In genomic region chr18:80108739-80109675, GRCh38 we compare ENCODE assay signal across 2 cellular contexts.
TF ChIP-seq lines count a peak whose summit lies in the region.

Gene ADNP2, plus strand, starts transcription at chr18:80109262. Its CDS starts 8,281 bp downstream, at chr18:80117543.

TF ChIP-seq in HEK293, 187 proteins besides CTCF, POLR2A, EP300 and RAD21 (continued from another document and continues in another):
- TF ChIP-seq ZNF692 (tag by site-specific recombination; IDR thresholded peaks at IDR 0.05) (peak; percentile 62; the same call in 1 of the 2 replicates), ZIC2 (tag by site-specific recombination; IDR thresholded peaks at IDR 0.05) (peak; percentile 32; the same call in 1 of the 2 replicates), KLF1 (tag by site-specific recombination; IDR thresholded peaks at IDR 0.05) (peak; percentile 51; the same call in 1 of the 2 replicates), KLF16 (tag by site-specific recombination; IDR thresholded peaks at IDR 0.05) (peak; percentile 81), KLF17 (tag by site-specific recombination; IDR thresholded peaks at IDR 0.05) (peak; percentile 59), ZNF629 (tag by site-specific recombination; IDR thresholded peaks at IDR 0.05) (peak; percentile 96), ZFP3 (tag by site-specific recombination; IDR thresholded peaks at IDR 0.05; ENCODE audit: low read depth) (no peak), PATZ1 (tag by site-specific recombination; IDR thresholded peaks at IDR 0.05) (peak; percentile 94), SP3 (tag by site-specific recombination; IDR thresholded peaks at IDR 0.05) (peak; percentile 89), SP7 (tag by site-specific recombination; IDR thresholded peaks at IDR 0.05) (peak; percentile 68), ZBTB10 (tag by site-specific recombination; IDR thresholded peaks at IDR 0.05) (peak; percentile 95), KLF8 (tag by site-specific recombination; IDR thresholded peaks at IDR 0.05) (peak; percentile 69; the same call in 1 of the 2 replicates), ZNF561 (tag by site-specific recombination; IDR thresholded peaks at IDR 0.05; ENCODE audit: borderline replicate concordance) (no peak; the same call in 1 of the 2 replicates), ZNF341 (tag by site-specific recombination; IDR thresholded peaks at IDR 0.05; ENCODE audit: low read depth) (0 out of 2 replicates have a peak, but pooled peaks have one; percentile 42), PBX3 (CRISPR knock-in tag; IDR thresholded peaks at IDR 0.05) (no peak), ZBTB26 (tag by site-specific recombination; optimal IDR thresholded peaks at IDR 0.05) (peak; percentile 7), ZSCAN30 (tag by site-specific recombination; IDR thresholded peaks at IDR 0.05) (0 out of 2 replicates have a peak, but pooled peaks have one; percentile 10), PRDM1 (tag by site-specific recombination; IDR thresholded peaks at IDR 0.05) (0 out of 2 replicates have a peak, but pooled peaks have one; percentile 10)

TF ChIP-seq in SK-N-SH, 30 proteins besides CTCF, POLR2A, EP300 and RAD21 (continued from another document):
- no peak for TF ChIP-seq REST (IDR thresholded peaks at IDR 0.05; ENCODE audit: low read depth, low read length)
- 0 out of 2 replicates have a peak, but pooled peaks have one; percentile 30 for TF ChIP-seq TAF1 (IDR thresholded peaks at IDR 0.05; ENCODE audit: borderline replicate concordance, low read depth, low read length)
- no peak for TF ChIP-seq SMC3 (IDR thresholded peaks at IDR 0.05; ENCODE audit: low read depth, low read length)
- TF ChIP-seq RCOR1 (IDR thresholded peaks at IDR 0.05; ENCODE audit: low read length): no peak; the same call in 1 of the 2 replicates
- peak; percentile 83 for TF ChIP-seq USF2 (IDR thresholded peaks at IDR 0.05; ENCODE audit: borderline replicate concordance, low read depth, low read length)
- no peak for TF ChIP-seq FOXM1 (IDR thresholded peaks at IDR 0.05; ENCODE audit: low read depth)
- no peak for TF ChIP-seq IRF3 (IDR thresholded peaks at IDR 0.05; ENCODE audit: low read depth, low read length)
- no peak for TF ChIP-seq FOXJ3 (CRISPR knock-in tag; IDR thresholded peaks at IDR 0.05)
- TF ChIP-seq MAX (IDR thresholded peaks at IDR 0.05; ENCODE audit: low read depth): no peak
- TF ChIP-seq YY1 (IDR thresholded peaks at IDR 0.05; ENCODE audit: low read depth): peak; percentile 81
- TF ChIP-seq GABPA (IDR thresholded peaks at IDR 0.05; ENCODE audit: low read depth): peak; percentile 61
- peak; percentile 94 for TF ChIP-seq ZBTB33 (IDR thresholded peaks at IDR 0.05; ENCODE audit: borderline replicate concordance, low read depth)
- no peak for TF ChIP-seq GATA2 (CRISPR knock-in tag; IDR thresholded peaks at IDR 0.05)
- no peak for TF ChIP-seq FOSL2 (IDR thresholded peaks at IDR 0.05; ENCODE audit: borderline replicate concordance, low read depth)
- TF ChIP-seq SIN3A (IDR thresholded peaks at IDR 0.05; ENCODE audit: borderline replicate concordance, low read depth, low read length): no peak
- TF ChIP-seq TEAD4 (IDR thresholded peaks at IDR 0.05; ENCODE audit: borderline replicate concordance, insufficient read depth): no peak
- peak; percentile 98 for TF ChIP-seq CHD2 (IDR thresholded peaks at IDR 0.05; ENCODE audit: low read length, partially characterized antibody)
- TF ChIP-seq ELF1 (IDR thresholded peaks at IDR 0.05): no peak
- TF ChIP-seq MXI1 (IDR thresholded peaks at IDR 0.05; ENCODE audit: low read depth, low read length): peak; percentile 36
- TF ChIP-seq TCF12 (IDR thresholded peaks at IDR 0.05): no peak
- no peak for TF ChIP-seq EZH2phosphoT487 (IDR thresholded peaks at IDR 0.05; ENCODE audit: borderline replicate concordance, low read depth)
- TF ChIP-seq RXRA (IDR thresholded peaks at IDR 0.05; ENCODE audit: borderline replicate concordance, low read depth): no peak
- no peak for TF ChIP-seq MEF2A (IDR thresholded peaks at IDR 0.05; ENCODE audit: borderline replicate concordance, low read depth)
- no peak for TF ChIP-seq JUND (IDR thresholded peaks at IDR 0.05)
- TF ChIP-seq RFX5 (IDR thresholded peaks at IDR 0.05; ENCODE audit: low read length): peak; percentile 50
- no peak for TF ChIP-seq NFIC (IDR thresholded peaks at IDR 0.05; ENCODE audit: borderline replicate concordance)
